Comparison of ENCODE assay signal across 8 cellular contexts in the genomic region with DNA sequence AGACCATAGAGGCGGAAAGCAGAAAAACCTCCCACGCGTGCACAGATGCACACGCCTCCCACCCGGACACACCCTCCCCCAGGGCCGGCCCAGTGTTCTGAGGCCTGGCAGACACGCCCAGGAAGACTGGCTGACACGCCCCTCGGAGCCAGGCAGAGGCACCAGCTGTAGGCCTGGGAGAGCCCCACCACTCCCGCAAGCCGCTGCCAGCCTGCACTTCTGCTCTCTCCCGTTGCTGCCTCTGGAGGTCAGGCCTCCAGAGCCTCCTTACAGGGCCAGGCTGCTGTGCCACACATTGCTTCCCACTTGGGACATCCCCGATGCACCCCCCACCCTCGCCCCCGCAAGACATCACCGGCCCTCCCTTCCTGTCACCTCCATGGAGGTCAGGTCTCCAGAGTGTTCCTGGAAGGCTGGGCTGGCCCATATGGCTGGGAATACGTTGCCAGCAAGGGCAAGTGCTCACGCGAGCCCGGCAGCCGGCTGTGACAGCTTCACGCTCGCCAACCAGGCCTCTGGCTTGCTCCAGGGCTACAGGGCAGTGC. TPM values are rescaled to one million over a fixed set of nuclear protein-coding genes. Genes with fewer than 3 reads are reported as not detected.
DNase-seq lines count a peak whose midpoint lies in the region; ATAC-seq and TF ChIP-seq lines count a peak whose summit lies in the region.

No MANE protein-coding gene starts in this region.

- H3K4me1 ChIP-seq in NT2/D1 (ENCODE audit: insufficient read depth, insufficient read length): peaks cover 14% of the 10 kb centered on the region

- POLR2A ChIA-PET in GM10248 (lab: Yijun Ruan, JAX): no interaction called here

- CTCF ChIA-PET in GM10248 (lab: Yijun Ruan, JAX): no interaction called here

- ATAC-seq in Right ventricle myocardium superior (ENCODE audit: poor library complexity) (peak; percentile 77), GM21515 (IDR thresholded peaks at IDR 0.05; ENCODE audit: unreplicated experiment) (no peak)

- peak overlapping the region; percentile 42 for H3K9ac ChIP-seq in NT2/D1 (ENCODE audit: insufficient read length, low read depth)

- intact Hi-C loops in Right ventricle myocardium superior (cut with DNase I): no loop called here

- no peak overlapping the region for H3K4me3 ChIP-seq in NT2/D1 (ENCODE audit: insufficient read length, low read depth)

- no peaks in the 10 kb centered on the region for H3K9me3 ChIP-seq in NT2/D1 (ENCODE audit: insufficient read depth, low read length)

- DNase-seq in GM10248 (ENCODE audit: extremely low spot score) (peak; percentile 49), NT2/D1 (ENCODE audit: low read depth, low spot score) (no peak), activated T-cell treated with anti-CD3 and anti-CD28 coated beads for 48 hours (ENCODE audit: low read depth) (peak; percentile 39), Right ventricle myocardium superior (peak; percentile 85), KG1 (lab: John Stamatoyannopoulos, UW) (no peak), SKM-1 (lab: John Stamatoyannopoulos, UW; ENCODE audit: unreplicated experiment) (no peak)
- peak; percentile 14 to 23 for DNase-seq in stimulated activated CD4-positive, alpha-beta T cell treated with anti-CD3 and anti-CD28 coated beads, Interleukin-1b, Interleukin-23, amount 100 ng/mL, for 1 hour (ENCODE audit: low read depth in 2 of 2)

- TF ChIP-seq CTCF in GM10248 (IDR thresholded peaks at IDR 0.05; ENCODE audit: control extremely low read depth, extremely low read depth, low read depth, missing control alignments): no peak

- H3K27me3 ChIP-seq in NT2/D1 (ENCODE audit: insufficient read depth, insufficient read length): no peaks in the 10 kb centered on the region

- no peaks in the 10 kb centered on the region for H3K36me3 ChIP-seq in NT2/D1 (ENCODE audit: insufficient read depth, insufficient read length, low read length)

RNA-seq across cellular contexts. Expression of a gene that starts 40.4 kb away (rescaled TPM):
- total RNA-seq in Right ventricle myocardium superior: 50.3 TPM

Comparison
In these comparisons a context has a peak if more than half of its experiments do, and no peak if none do; other contexts are left out.
1. DNase-seq: peak in GM10248 (single experiment), activated T-cell treated with anti-CD3 and anti-CD28 coated beads for 48 hours (single experiment), Right ventricle myocardium superior (single experiment) and stimulated activated CD4-positive, alpha-beta T cell treated with anti-CD3 and anti-CD28 coated beads, Interleukin-1b, Interleukin-23, amount 100 ng/mL, for 1 hour (2 of 2); none in NT2/D1 (single experiment), KG1 (single experiment) and SKM-1 (single experiment).